Comparison of ENCODE assay signal across 2 cellular contexts in genomic region chr19:46022431-46023310, GRCh38.
TF ChIP-seq lines count a peak whose summit lies in the region.

TSS of gene PGLYRP1 (minus strand) at chr19:46023053. CDS start at chr19:46023021, 32 bp downstream.

TF ChIP-seq in GM23338, 12 proteins besides CTCF, POLR2A, EP300 and RAD21:
- no peak for TF ChIP-seq CREB1 (CRISPR knock-in tag; IDR thresholded peaks at IDR 0.05; ENCODE audit: low read depth)
- TF ChIP-seq ZNF331 (CRISPR knock-in tag; IDR thresholded peaks at IDR 0.05; ENCODE audit: low read depth), result no peak
- no peak for TF ChIP-seq EZH2 (IDR thresholded peaks at IDR 0.05; ENCODE audit: low read depth, unreplicated experiment)
- TF ChIP-seq JUNB (IDR thresholded peaks at IDR 0.05; ENCODE audit: unreplicated experiment), result no peak
- TF ChIP-seq STAT1 (IDR thresholded peaks at IDR 0.05; ENCODE audit: unreplicated experiment), result no peak
- no peak for TF ChIP-seq ZNF114 (CRISPR knock-in tag; IDR thresholded peaks at IDR 0.05)
- no peak for TF ChIP-seq POLR2AphosphoS5 (IDR thresholded peaks at IDR 0.05; ENCODE audit: low read depth)
- no peak for TF ChIP-seq NANOG (IDR thresholded peaks at IDR 0.05; ENCODE audit: borderline replicate concordance)
- no peak for TF ChIP-seq ETS1 (IDR thresholded peaks at IDR 0.05)
- TF ChIP-seq ZNF462 (CRISPR knock-in tag; IDR thresholded peaks at IDR 0.05), result no peak
- TF ChIP-seq EZH2phosphoT487 (IDR thresholded peaks at IDR 0.05; ENCODE audit: unreplicated experiment), result no peak
- TF ChIP-seq REST (IDR thresholded peaks at IDR 0.05; ENCODE audit: unreplicated experiment), result no peak

TF ChIP-seq in HepG2, 621 proteins besides CTCF, POLR2A, EP300 and RAD21 (continued from another document):
- TF ChIP-seq ZBTB33 (CRISPR knock-in tag; IDR thresholded peaks at IDR 0.05), result peak; percentile 54; the same call in 1 of the 2 replicates
- no peak for TF ChIP-seq SKI (IDR thresholded peaks at IDR 0.05; ENCODE audit: partially characterized antibody)
- TF ChIP-seq ZNF790 (CRISPR knock-in tag; IDR thresholded peaks at IDR 0.05; ENCODE audit: borderline replicate concordance), result no peak
- no peak for TF ChIP-seq DNMT1 (CRISPR knock-in tag; IDR thresholded peaks at IDR 0.05)
- no peak for TF ChIP-seq ZNF615 (CRISPR knock-in tag; IDR thresholded peaks at IDR 0.05; ENCODE audit: borderline replicate concordance)
- TF ChIP-seq GRHL1 (CRISPR knock-in tag; conservative IDR thresholded peaks at IDR 0.05), result no peak
- TF ChIP-seq ZFP36 (IDR thresholded peaks at IDR 0.05; ENCODE audit: borderline replicate concordance, low read depth, low read length, partially characterized antibody), result no peak
- no peak for TF ChIP-seq HMGXB3 (CRISPR knock-in tag; IDR thresholded peaks at IDR 0.05; ENCODE audit: borderline replicate concordance)
- no peak for TF ChIP-seq ZNF484 (CRISPR knock-in tag; IDR thresholded peaks at IDR 0.05; ENCODE audit: borderline replicate concordance, low read depth)
- TF ChIP-seq ZNF335 (CRISPR knock-in tag; IDR thresholded peaks at IDR 0.05), result no peak
- no peak for TF ChIP-seq THAP11 (CRISPR knock-in tag; IDR thresholded peaks at IDR 0.05)
- no peak for TF ChIP-seq GLI4 (CRISPR knock-in tag; IDR thresholded peaks at IDR 0.05; ENCODE audit: borderline replicate concordance)
- no peak for TF ChIP-seq RBFOX2 (IDR thresholded peaks at IDR 0.05; ENCODE audit: low read depth, low read length)
- TF ChIP-seq ZNF747 (CRISPR knock-in tag; IDR thresholded peaks at IDR 0.05; ENCODE audit: borderline replicate concordance), result no peak
- peak; percentile 55 for TF ChIP-seq AGO2 (optimal IDR thresholded peaks at IDR 0.05; ENCODE audit: low read depth, low read length)
- no peak for TF ChIP-seq ZNF549 (CRISPR knock-in tag; IDR thresholded peaks at IDR 0.05)
